Comparison of ENCODE assay signal across 25 cellular contexts in genomic region chr4:170214731-170215130, GRCh38.
A peak's percentile ranks its signal among the peaks of the same experiment; 100 is the strongest.
DNase-seq lines count a peak whose midpoint lies in the region; ATAC-seq and TF ChIP-seq lines count a peak whose summit lies in the region.
"Had no signal": no experiment of that assay in that cellular context is flagged by ENCODE, and none has a peak within 500 bp of the region (broad histone marks: within the 10 kb centered on the region; RNA-seq: fewer than 3 reads in every experiment).

No MANE protein-coding gene starts in this region.

- no peaks in the 10 kb centered on the region; the same call in 1 of the 2 replicates for H3K27me3 Mint-ChIP-seq in WTC11 (ENCODE audit: low read depth)
- H3K27me3 Mint-ChIP-seq: B cell; CD4-positive, alpha-beta memory T cell; CD4-positive, alpha-beta T cell; CD4-positive, CD25-positive, alpha-beta regulatory T cell; CD8-positive, alpha-beta memory T cell had no signal

- peaks cover 76% of the 10 kb centered on the region for H3K9me3 Mint-ChIP-seq in WTC11

- ATAC-seq in WTC11: no peak
- ATAC-seq: A549; CD8-positive, alpha-beta T cell had no signal

- DNase-seq in WTC11 (ENCODE audit: low spot score) (no peak), NOMO-1 (lab: John Stamatoyannopoulos, UW; ENCODE audit: unreplicated experiment in 2 of 2) (no peak)
- DNase-seq: 8988T; ACHN; AML-193; BE2C; C1 segment of cervical spinal cord; Caco-2; Calu3; CD4-positive, alpha-beta memory T cell; CD4-positive, alpha-beta T cell; CD4-positive, CD25-positive, alpha-beta regulatory T cell; CD8-positive, alpha-beta memory T cell; CD8-positive, alpha-beta T cell; COR-L47; DMS 273 treated with DMSO at 0.1 percent for 48 hours; DMS153; DMS53; DMS79; DMS79 treated with DMSO at 0.1 percent for 48 hours; DND-41; EL had no signal

- H3K4me1 Mint-ChIP-seq in WTC11: no peaks in the 10 kb centered on the region
- H3K4me1 Mint-ChIP-seq: B cell; CD14-positive monocyte; CD4-positive, alpha-beta memory T cell; CD4-positive, CD25-positive, alpha-beta regulatory T cell; CD8-positive, alpha-beta memory T cell had no signal

- POLR2A ChIA-PET in WTC11 (lab: Charles Lee): no interaction called here

- CTCF ChIA-PET in WTC11 (lab: Charles Lee): no interaction called here

- H3K27ac Mint-ChIP-seq in WTC11: no peak overlapping the region
- H3K27ac Mint-ChIP-seq: B cell; CD14-positive monocyte; CD4-positive, alpha-beta memory T cell; CD4-positive, alpha-beta T cell; CD4-positive, CD25-positive, alpha-beta regulatory T cell; CD8-positive, alpha-beta memory T cell; CD8-positive, alpha-beta T cell had no signal

- H3K4me3 Mint-ChIP-seq in WTC11: no peak overlapping the region
- H3K4me3 Mint-ChIP-seq: B cell; CD14-positive monocyte; CD4-positive, alpha-beta memory T cell; CD4-positive, alpha-beta T cell; CD4-positive, CD25-positive, alpha-beta regulatory T cell; CD8-positive, alpha-beta memory T cell; CD8-positive, alpha-beta T cell had no signal

- H3K36me3 Mint-ChIP-seq in WTC11: peaks cover 53% of the 10 kb centered on the region
- H3K36me3 Mint-ChIP-seq: CD14-positive monocyte; CD4-positive, alpha-beta memory T cell; CD4-positive, CD25-positive, alpha-beta regulatory T cell; CD8-positive, alpha-beta memory T cell; CD8-positive, alpha-beta T cell had no signal

- no peak for TF ChIP-seq CTCF in WTC11 (IDR thresholded peaks at IDR 0.05)

TF ChIP-seq in WTC11, 78 proteins besides CTCF, POLR2A, EP300 and RAD21:
- TF ChIP-seq ZNF671 (CRISPR knock-in tag; IDR thresholded peaks at IDR 0.05) (no peak), USF2 (CRISPR knock-in tag; IDR thresholded peaks at IDR 0.05) (no peak), HMGA2 (CRISPR knock-in tag; IDR thresholded peaks at IDR 0.05) (peak; percentile 92), RELA (CRISPR knock-in tag; IDR thresholded peaks at IDR 0.05; ENCODE audit: borderline replicate concordance) (no peak), MYBL2 (CRISPR knock-in tag; IDR thresholded peaks at IDR 0.05) (no peak), TP53 (CRISPR knock-in tag; IDR thresholded peaks at IDR 0.05) (no peak), ZNF219 (CRISPR knock-in tag; IDR thresholded peaks at IDR 0.05; ENCODE audit: borderline replicate concordance) (no peak)
- TF ChIP-seq, protein P1, sequence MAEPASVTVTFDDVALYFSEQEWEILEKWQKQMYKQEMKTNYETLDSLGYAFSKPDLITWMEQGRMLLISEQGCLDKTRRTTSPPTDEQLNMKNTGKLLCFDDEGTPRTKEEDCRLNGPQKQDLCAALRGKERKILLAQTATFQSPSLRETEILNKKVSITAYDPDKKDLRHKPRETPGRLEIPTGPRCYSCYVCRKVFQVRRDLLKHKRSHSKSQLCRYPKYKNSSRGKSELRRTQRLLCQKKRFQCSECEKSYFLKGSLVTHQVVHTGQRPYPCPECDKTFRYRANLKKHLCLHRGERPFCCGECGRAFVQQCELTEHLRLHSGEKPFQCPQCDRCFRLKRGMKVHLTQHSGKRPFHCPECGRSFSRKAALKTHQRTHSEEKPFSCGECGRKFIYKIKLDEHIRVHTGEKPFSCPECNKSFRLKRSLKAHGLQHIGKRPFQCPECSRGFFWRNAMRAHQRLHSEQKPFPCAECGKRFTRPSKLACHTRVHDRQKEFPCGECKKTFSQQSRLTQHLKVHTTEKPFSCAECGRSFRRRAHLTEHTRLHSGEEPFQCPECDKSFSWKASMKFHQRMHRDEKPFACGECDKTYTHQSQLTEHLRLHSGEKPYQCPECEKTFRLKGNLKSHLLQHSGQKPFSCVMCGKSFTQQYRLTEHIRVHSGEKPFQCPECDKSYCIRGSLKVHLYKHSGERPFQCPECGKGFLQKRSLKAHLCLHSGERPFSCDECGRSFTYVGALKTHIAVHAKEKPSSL (CRISPR knock-in tag; conservative IDR thresholded peaks at IDR 0.05): no peak
TF ChIP-seq in WTC11: peak in this region for 1.
